26 cellular contexts compared by ENCODE assay signal in the genomic region with DNA sequence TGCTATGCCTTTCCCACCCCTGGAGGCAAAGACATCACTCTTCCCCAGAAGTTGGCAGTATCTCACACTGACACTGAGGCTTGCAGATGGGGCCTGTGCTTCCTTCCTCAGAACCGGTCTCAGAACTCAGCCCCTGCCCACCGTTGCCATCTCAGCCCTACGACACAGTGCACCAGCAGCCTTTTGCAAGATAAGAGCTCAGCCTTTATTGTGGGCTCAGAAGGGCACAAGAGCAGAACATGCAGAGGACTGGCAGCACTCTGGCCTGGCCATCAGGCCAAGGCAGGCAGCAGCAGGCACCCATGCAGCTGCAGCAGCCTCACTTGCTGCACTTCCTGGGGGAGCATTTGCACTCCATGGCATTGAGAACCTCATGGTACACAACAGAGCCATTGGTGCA. TPM values are rescaled to one million over a fixed set of nuclear protein-coding genes. Genes with fewer than 3 reads are reported as not detected.
A peak's percentile ranks its signal among the peaks of the same experiment; 100 is the strongest.
DNase-seq lines count a peak whose midpoint lies in the region; ATAC-seq, FAIRE-seq and TF ChIP-seq lines count a peak whose summit lies in the region.
"Had no signal": no experiment of that assay in that cellular context is flagged by ENCODE, and none has a peak within 500 bp of the region (broad histone marks: within the 10 kb centered on the region; RNA-seq: fewer than 3 reads in every experiment).

No MANE protein-coding gene starts in this region.

- H4K8ac ChIP-seq in trophoblast cell (ENCODE audit: low read depth, low read length): no peak overlapping the region

- TF ChIP-seq CTCF in HEK293 (tag by site-specific recombination; IDR thresholded peaks at IDR 0.05) (no peak), endothelial cell of umbilical vein (IDR thresholded peaks at IDR 0.05; ENCODE audit: extremely low read depth in 1 of 2, insufficient read depth in 1 of 2, low read depth in 1 of 2, low read length in 2 of 2) (no peak), Peyer's patch (IDR thresholded peaks at IDR 0.05) (no peak)

- no peak overlapping the region for H3K14ac ChIP-seq in trophoblast cell (ENCODE audit: low read length)

- H2BK120ac ChIP-seq in trophoblast cell (ENCODE audit: insufficient read depth, low read length, poor library complexity): no peak overlapping the region

- H2BK12ac ChIP-seq in trophoblast cell (ENCODE audit: low read length): no peak overlapping the region

- TF ChIP-seq POLR2A in endothelial cell of umbilical vein (IDR thresholded peaks at IDR 0.05; ENCODE audit: low read depth, low read length) (no peak), Peyer's patch (IDR thresholded peaks at IDR 0.05) (no peak)

- no CpG with 5 or more reads among the region's 3 CpGs for WGBS in trophoblast cell (ENCODE audit: extremely low coverage, insufficient coverage, insufficient read length)

- POLR2A ChIA-PET in HEK293 (lab: Yijun Ruan, JAX) (no interaction called here), endothelial cell of umbilical vein (lab: Charles Lee) (no interaction called here)

- no peaks in the 10 kb centered on the region for H4K20me1 ChIP-seq in endothelial cell of umbilical vein (replicated peaks; ENCODE audit: control insufficient read depth, extremely low read depth, insufficient read depth, low read length)
- H4K20me1 ChIP-seq: BLaER1 treated with 17β-estradiol and CSF1 and Interleukin-3, amounts not matched to agents 10 nM and 100 nM had no signal

- H3K9me1 ChIP-seq in endothelial cell of umbilical vein (replicated peaks; ENCODE audit: control insufficient read depth, extremely low read depth, insufficient read depth, low read length): no peaks in the 10 kb centered on the region

- no peak overlapping the region for H4K91ac ChIP-seq in trophoblast cell (ENCODE audit: low read depth, low read length)

- H3K79me2 ChIP-seq in endothelial cell of umbilical vein (ENCODE audit: control insufficient read depth, insufficient read depth, low read length) (no peaks in the 10 kb centered on the region), trophoblast cell (ENCODE audit: control insufficient read depth, insufficient read depth, low read length, poor library complexity) (peaks cover 4% of the 10 kb centered on the region)

- no peaks in the 10 kb centered on the region for H3K27me3 ChIP-seq in endothelial cell of umbilical vein (ENCODE audit: control insufficient read depth in 2 of 2, insufficient read depth in 2 of 2, low read length in 2 of 2)
- no peaks in the 10 kb centered on the region for H3K27me3 ChIP-seq in trophoblast cell (ENCODE audit: insufficient read depth, low read length)
- H3K27me3 ChIP-seq in Peyer's patch: peaks cover 0 to 9% of the 10 kb centered on the region in 2 donors
- H3K27me3 ChIP-seq: BLaER1 treated with 17β-estradiol and CSF1 and Interleukin-3, amounts not matched to agents 10 nM and 100 nM had no signal

- no peak for DNase-seq in endothelial cell of umbilical vein (ENCODE audit: low read depth, low spot score)
- DNase-seq in trophoblast cell: no peak
- no peak for DNase-seq in Peyer's patch
- no peak for DNase-seq in RPMI8226
- DNase-seq: 8988T; ACHN; AML-193; BE2C; CD4-positive, alpha-beta T cell; CD8-positive, alpha-beta memory T cell; DMS 273 treated with DMSO at 0.1 percent for 48 hours; DMS79; EL; GF-D8; GOT3; H7; HCEC 1CT had no signal

- no peak overlapping the region for H2BK5ac ChIP-seq in trophoblast cell (ENCODE audit: low read depth, low read length, poor library complexity)

- H3K4me3 ChIP-seq in HEK293 (ENCODE audit: low read depth, low read length) (no peak overlapping the region), endothelial cell of umbilical vein (replicated peaks in 1 of 3; ENCODE audit: insufficient read depth in 1 of 3, low read depth in 1 of 3, low read length in 3 of 3) (no peak overlapping the region), trophoblast cell (ENCODE audit: low read depth, low read length) (peak overlapping the region; percentile 37), Peyer's patch (no peak overlapping the region)
- H3K4me3 ChIP-seq: A549; BLaER1 treated with 17β-estradiol and CSF1 and Interleukin-3, amounts not matched to agents 10 nM and 100 nM had no signal

- 0 out of 2 replicates have a peak, but pooled peaks cover 2% of the 10 kb centered on the region for H3K4me1 ChIP-seq in HEK293 (ENCODE audit: control insufficient read depth, insufficient read depth, low read length)
- H3K4me1 ChIP-seq in endothelial cell of umbilical vein (ENCODE audit: control insufficient read depth, extremely low read depth, insufficient read depth, low read length): no peaks in the 10 kb centered on the region
- peaks cover 5 to 8% of the 10 kb centered on the region in 2 experiments for H3K4me1 ChIP-seq in trophoblast cell (ENCODE audit: control insufficient read depth in 1 of 2, insufficient read depth in 2 of 2, low read length in 2 of 2)
- peaks cover 0 to 9% (median 0%) of the 10 kb centered on the region in 4 donors for H3K4me1 ChIP-seq in Peyer's patch
- H3K4me1 ChIP-seq: A549, BE2C had no signal

- CTCF ChIA-PET in HEK293 (lab: Yijun Ruan, JAX) (interaction anchor here (0.7 to 1.1 kb wide), 2 partner anchors 12 to 48 kb away, joined by 3 read pairs; no protein-coding TSS in a partner anchor), endothelial cell of umbilical vein (lab: Charles Lee) (no interaction called here)

- no peak overlapping the region for H3K9ac ChIP-seq in endothelial cell of umbilical vein (replicated peaks; ENCODE audit: extremely low read depth, insufficient read depth, low read length)
- no peak overlapping the region for H3K9ac ChIP-seq in trophoblast cell (ENCODE audit: low read length)
- H3K9ac ChIP-seq: BLaER1 treated with 17β-estradiol and CSF1 and Interleukin-3, amounts not matched to agents 10 nM and 100 nM had no signal

- no peak overlapping the region for H3K4ac ChIP-seq in trophoblast cell (ENCODE audit: low read depth, low read length)

- H3K9me3 ChIP-seq in HEK293 (ENCODE audit: control insufficient read depth, insufficient read depth, low read depth, low read length) (no peaks in the 10 kb centered on the region), endothelial cell of umbilical vein (replicated peaks; ENCODE audit: control insufficient read depth, insufficient read depth, low read length) (no peaks in the 10 kb centered on the region), trophoblast cell (ENCODE audit: insufficient read depth, low read depth, low read length) (peaks cover 1% of the 10 kb centered on the region), Peyer's patch (no peaks in the 10 kb centered on the region)
- H3K9me3 ChIP-seq: BE2C had no signal

- H2AFZ ChIP-seq in endothelial cell of umbilical vein (ENCODE audit: low read depth, low read length) (no peak overlapping the region), trophoblast cell (ENCODE audit: insufficient read depth, low read length, poor library complexity) (no peak overlapping the region)

- dilution Hi-C loops in endothelial cell of umbilical vein (cut with MboI; ENCODE audit: extremely low pct_ligation_motif_present, low sequenced_read_pairs): no loop called here

- ATAC-seq in GM21526 (IDR thresholded peaks at IDR 0.05; ENCODE audit: low FRiP score, unreplicated experiment): no peak
- ATAC-seq: A549 had no signal

- H3K18ac ChIP-seq in trophoblast cell (ENCODE audit: low read length): no peak overlapping the region

- no peak overlapping the region for H3K4me2 ChIP-seq in endothelial cell of umbilical vein (ENCODE audit: insufficient read depth, low read length)
- H3K4me2 ChIP-seq in trophoblast cell (ENCODE audit: low read length): no peak overlapping the region
- H3K4me2 ChIP-seq: A549 had no signal

- TSS peak; percentile 98 for BruUV-seq in endothelial cell of umbilical vein (replicated peaks; lab: Mats Ljungman, UMichigan)

- peaks cover 7% of the 10 kb centered on the region for H3K79me1 ChIP-seq in trophoblast cell (ENCODE audit: low read length)

- H3K27ac ChIP-seq in HEK293 (ENCODE audit: extremely low read depth, low read depth, low read length): no peak overlapping the region
- no peak overlapping the region for H3K27ac ChIP-seq in endothelial cell of umbilical vein (ENCODE audit: insufficient read depth, low read depth, low read length)
- no peak overlapping the region for H3K27ac ChIP-seq in trophoblast cell (ENCODE audit: low read depth, low read length)
- H3K27ac ChIP-seq in Peyer's patch: no peak overlapping the region
- H3K27ac ChIP-seq: A549; BLaER1 treated with 17β-estradiol and CSF1 and Interleukin-3, amounts not matched to agents 10 nM and 100 nM had no signal

- no peak overlapping the region for H4K12ac ChIP-seq in trophoblast cell (ENCODE audit: low read depth, low read length)

- no peaks in the 10 kb centered on the region for H3K36me3 ChIP-seq in HEK293 (ENCODE audit: control insufficient read depth in 2 of 2, insufficient read depth in 1 of 2, low read length in 2 of 2)
- H3K36me3 ChIP-seq in endothelial cell of umbilical vein (ENCODE audit: control insufficient read depth in 2 of 2, extremely low read depth in 1 of 2, insufficient read depth in 2 of 2, low read length in 2 of 2): peaks cover 79 to 83% of the 10 kb centered on the region in 2 experiments
- H3K36me3 ChIP-seq in trophoblast cell (ENCODE audit: control insufficient read depth in 1 of 2, insufficient read depth in 2 of 2, low read length in 2 of 2): no peaks in the 10 kb centered on the region
- H3K36me3 ChIP-seq in Peyer's patch: no peaks in the 10 kb centered on the region
- H3K36me3 ChIP-seq: BE2C; BLaER1 treated with 17β-estradiol and CSF1 and Interleukin-3, amounts not matched to agents 10 nM and 100 nM had no signal

- intact Hi-C loops in endothelial cell of umbilical vein (cut with micrococcal nuclease): no loop called here

- no peak overlapping the region for H3K23ac ChIP-seq in trophoblast cell (ENCODE audit: low read length)

- no peak overlapping the region for H2AK5ac ChIP-seq in trophoblast cell (ENCODE audit: low read length)

- FAIRE-seq in endothelial cell of umbilical vein (lab: Jason Lieb, UNC): no peak
- FAIRE-seq: A549, D721Med, GM12891, GM18507 had no signal

TF ChIP-seq in HEK293, 187 proteins besides CTCF, POLR2A, EP300 and RAD21 (continues in another document):
- TF ChIP-seq ZNF112 (tag by site-specific recombination; IDR thresholded peaks at IDR 0.05) (no peak), ZEB2 (tag by site-specific recombination; IDR thresholded peaks at IDR 0.05) (no peak)

TF ChIP-seq in endothelial cell of umbilical vein, 7 proteins besides CTCF, POLR2A, EP300 and RAD21 (continues in another document):
- no peak for TF ChIP-seq GATA2 (IDR thresholded peaks at IDR 0.05; ENCODE audit: insufficient read depth, insufficient read length, low read depth, low read length)
- no peak for TF ChIP-seq MYC (IDR thresholded peaks at IDR 0.05; ENCODE audit: low read depth, low read length)

RNA-seq across cellular contexts. Expression of gene ANO2, which starts 3.6 kb away (rescaled TPM):
- 51.6 and 65.0 TPM in 2 replicates for total RNA-seq in endothelial cell of umbilical vein
- 15.4 TPM in 2 replicates for polyA plus RNA-seq in endothelial cell of umbilical vein
- 11.2 and 17.6 TPM in 2 replicates for polyA plus RNA-seq in endothelial cell of umbilical vein (2011; cell fraction: cytosol; rRNA removed)
- polyA plus RNA-seq in endothelial cell of umbilical vein (2011; cell fraction: nucleus; rRNA removed): 119 and 143 TPM in 2 replicates
- polyA plus RNA-seq in endothelial cell of umbilical vein (2012): 8.2 and 12.8 TPM in 2 replicates
- polyA minus RNA-seq in endothelial cell of umbilical vein: 99.4 and 128 TPM in 2 replicates
- polyA minus RNA-seq in endothelial cell of umbilical vein (2011; cell fraction: cytosol; rRNA and poly(A)+ RNA removed): 0.41 TPM
- polyA minus RNA-seq in endothelial cell of umbilical vein (2011; cell fraction: nucleus; rRNA and poly(A)+ RNA removed): 240 and 297 TPM in 2 replicates
- 0.99 and 1.2 TPM in 2 replicates for polyA plus RNA-seq in trophoblast cell (2013)
- 10 to 100 TPM in 1 of 4 donors, 1 to 10 TPM in 2, under 1 TPM in 1; 0.53 to 23.9 (median 5.8) TPM for total RNA-seq in Peyer's patch
- total RNA-seq: CD4-positive, alpha-beta T cell; CD8-positive, alpha-beta memory T cell; G401 had no signal
- polyA plus RNA-seq: A549; CD14-positive monocyte; CD8-positive, alpha-beta memory T cell had no signal
